14 cellular contexts compared by ENCODE assay signal in genomic region chrX:69109706-69110635, GRCh38. TPM values are rescaled to one million over a fixed set of nuclear protein-coding genes. Genes with fewer than 3 reads are reported as not detected.
A peak's percentile ranks its signal among the peaks of the same experiment; 100 is the strongest.
DNase-seq lines count a peak whose midpoint lies in the region; ATAC-seq and TF ChIP-seq lines count a peak whose summit lies in the region.
"Had no signal": no experiment of that assay in that cellular context is flagged by ENCODE, and none has a peak within 500 bp of the region (broad histone marks: within the 10 kb centered on the region; RNA-seq: fewer than 3 reads in every experiment).

No MANE protein-coding gene starts in this region.

- H3K4me1 ChIP-seq in PC-3 (ENCODE audit: insufficient read depth, low read length) (peaks cover 16% of the 10 kb centered on the region), endodermal cell (ENCODE audit: control insufficient read depth, insufficient read depth, low read length) (no peaks in the 10 kb centered on the region), osteoblast (ENCODE audit: insufficient read depth, low read length) (peaks cover 2% of the 10 kb centered on the region)

- H3K27me3 Mint-ChIP-seq in endodermal cell (ENCODE audit: insufficient read depth): peaks cover 1% of the 10 kb centered on the region
- H3K27me3 Mint-ChIP-seq: activated CD4-positive, alpha-beta T cell treated with anti-CD3 and anti-CD28 coated beads, Interleukin-2, amount 10 ng/mL, durations not matched to agents 7 days and 5 days; CD4-positive, CD25-positive, alpha-beta regulatory T cell; dendritic cell treated with granulocyte-macrophage colony-stimulating factor and Interleukin-4, amounts not matched to agents 40 ng/mL and 50 ng/mL, for 4 days had no signal

- H3K4me3 ChIP-seq in PC-3 (ENCODE audit: low read length) (no peak overlapping the region), endodermal cell (ENCODE audit: low read length) (no peak overlapping the region), osteoblast (ENCODE audit: insufficient read depth, low read length) (no peak overlapping the region)

- no peaks in the 10 kb centered on the region for H3F3A ChIP-seq in PC-3 (ENCODE audit: low read length, unreplicated experiment)

- H3K4me1 Mint-ChIP-seq in endodermal cell: peaks cover 38% of the 10 kb centered on the region
- H3K4me1 Mint-ChIP-seq: activated CD4-positive, alpha-beta T cell treated with anti-CD3 and anti-CD28 coated beads, Interleukin-2, amount 10 ng/mL, durations not matched to agents 7 days and 5 days; CD4-positive, CD25-positive, alpha-beta regulatory T cell; stimulated activated effector memory CD8-positive, alpha-beta T cell treated with anti-CD3 and anti-CD28 coated beads, Interleukin-12 subunit alpha, Interleukin-12 subunit beta, amount 100 ng/mL, for 72 hours had no signal

- TF ChIP-seq CTCF in PC-3 (conservative IDR thresholded peaks at IDR 0.05; ENCODE audit: low read depth, low read length): no peak
- TF ChIP-seq CTCF in endodermal cell (conservative IDR thresholded peaks at IDR 0.05): no peak
- no peak for TF ChIP-seq CTCF in osteoblast (IDR thresholded peaks at IDR 0.05; ENCODE audit: extremely low read depth, low read depth, low read length)

- H3K79me2 ChIP-seq in PC-3 (ENCODE audit: low read length) (no peaks in the 10 kb centered on the region), osteoblast (ENCODE audit: insufficient read depth, low read length) (no peaks in the 10 kb centered on the region)

- peak; percentile 93 for DNase-seq in EH (ENCODE audit: low read depth)
- peak; percentile 93 for DNase-seq in PC-3
- DNase-seq in endodermal cell: peak; percentile 83
- peak; percentile 66 for DNase-seq in osteoblast (ENCODE audit: insufficient read length, low spot score, missing footprints)
- no peak for DNase-seq in glomerular visceral epithelial cell (ENCODE audit: extremely low spot score)
- DNase-seq in activated naive CD4-positive, alpha-beta T cell treated with anti-CD3 and anti-CD28 coated beads, Interleukin-2, amount 50 U/mL, for 72 hours (ENCODE audit: low spot score in 2 of 2): no peak
- DNase-seq: activated CD4-positive, alpha-beta T cell treated with anti-CD3 and anti-CD28 coated beads, Interleukin-2, amount 10 ng/mL, durations not matched to agents 7 days and 5 days; activated naive CD4-positive, alpha-beta T cell treated with Interleukin-2 at 50 U/mL for 16 hours; CD4-positive, CD25-positive, alpha-beta regulatory T cell; NCI-H2107 had no signal

- POLR2A ChIA-PET in PC-3 (lab: Charles Lee; ENCODE audit: unreplicated experiment): interaction anchor here (0.5 to 1.0 kb wide), 2 partner anchors 55 to 281 kb away, joined by 4 to 5 read pairs; partner anchors contain the start of genes EFNB1 and PJA1

- ATAC-seq in PC-3 (peak; percentile 91), GM21737 (IDR thresholded peaks at IDR 0.05; ENCODE audit: unreplicated experiment) (no peak), HG03521 (IDR thresholded peaks at IDR 0.05; ENCODE audit: unreplicated experiment) (no peak)
- ATAC-seq in activated naive CD4-positive, alpha-beta T cell treated with anti-CD3 and anti-CD28 coated beads, Interleukin-2, amount 50 U/mL, for 72 hours: no peak
- ATAC-seq: stimulated activated effector memory CD8-positive, alpha-beta T cell treated with anti-CD3 and anti-CD28 coated beads, Interleukin-12 subunit alpha, Interleukin-12 subunit beta, amount 100 ng/mL, for 72 hours had no signal

- H2AFZ ChIP-seq in PC-3 (ENCODE audit: low read length): no peak overlapping the region
- no peak overlapping the region for H2AFZ ChIP-seq in osteoblast (ENCODE audit: low read length)

- 17 to 20% methylated on average over 1 to 8 of the region's 8 CpGs for WGBS in endodermal cell (ENCODE audit: insufficient coverage in 1 of 2, insufficient read length in 1 of 2), 2 experiments

- H3K27ac Mint-ChIP-seq in endodermal cell: peak overlapping the region; percentile 86
- no peak overlapping the region for H3K27ac Mint-ChIP-seq in activated naive CD4-positive, alpha-beta T cell treated with anti-CD3 and anti-CD28 coated beads, Interleukin-2, amount 50 U/mL, for 72 hours
- H3K27ac Mint-ChIP-seq: activated CD4-positive, alpha-beta T cell treated with anti-CD3 and anti-CD28 coated beads, Interleukin-2, amount 10 ng/mL, durations not matched to agents 7 days and 5 days; CD4-positive, CD25-positive, alpha-beta regulatory T cell; dendritic cell treated with granulocyte-macrophage colony-stimulating factor and Interleukin-4, amounts not matched to agents 40 ng/mL and 50 ng/mL, for 4 days; stimulated activated effector memory CD8-positive, alpha-beta T cell treated with anti-CD3 and anti-CD28 coated beads, Interleukin-12 subunit alpha, Interleukin-12 subunit beta, amount 100 ng/mL, for 72 hours had no signal

- H3K9me3 ChIP-seq in PC-3 (ENCODE audit: low read length): no peaks in the 10 kb centered on the region
- H3K9me3 ChIP-seq in endodermal cell (ENCODE audit: control insufficient read depth, low read length): no peaks in the 10 kb centered on the region
- H3K9me3 ChIP-seq in osteoblast (ENCODE audit: low read depth, low read length): no peaks in the 10 kb centered on the region

- H3K36me3 Mint-ChIP-seq in endodermal cell (ENCODE audit: low read depth): no peaks in the 10 kb centered on the region
- no peaks in the 10 kb centered on the region for H3K36me3 Mint-ChIP-seq in activated naive CD4-positive, alpha-beta T cell treated with anti-CD3 and anti-CD28 coated beads, Interleukin-2, amount 50 U/mL, for 72 hours
- H3K36me3 Mint-ChIP-seq: CD4-positive, CD25-positive, alpha-beta regulatory T cell had no signal

- H3K4me2 ChIP-seq in PC-3 (ENCODE audit: low read length) (peak overlapping the region; percentile 60), osteoblast (ENCODE audit: insufficient read depth, low read length) (no peak overlapping the region)

- H3K27ac ChIP-seq in PC-3 (ENCODE audit: low read length) (peak overlapping the region; percentile 61), endodermal cell (ENCODE audit: low read depth, low read length) (no peak overlapping the region), osteoblast (ENCODE audit: low read depth, low read length) (no peak overlapping the region)

- H3K9ac ChIP-seq in PC-3 (ENCODE audit: low read length) (no peak overlapping the region), endodermal cell (ENCODE audit: extremely low read depth, low read length, poor library complexity, severe bottlenecking) (no peak overlapping the region)

- no peaks in the 10 kb centered on the region for H3K36me3 ChIP-seq in PC-3 (ENCODE audit: low read depth, low read length)
- no peaks in the 10 kb centered on the region for H3K36me3 ChIP-seq in endodermal cell (ENCODE audit: control insufficient read depth, insufficient read depth, low read length)
- no peaks in the 10 kb centered on the region for H3K36me3 ChIP-seq in osteoblast (ENCODE audit: insufficient read depth, low read length)

- peaks cover 62% of the 10 kb centered on the region for H3K9me3 Mint-ChIP-seq in endodermal cell
- no peaks in the 10 kb centered on the region for H3K9me3 Mint-ChIP-seq in activated naive CD4-positive, alpha-beta T cell treated with anti-CD3 and anti-CD28 coated beads, Interleukin-2, amount 50 U/mL, for 72 hours
- H3K9me3 Mint-ChIP-seq: activated CD4-positive, alpha-beta T cell treated with anti-CD3 and anti-CD28 coated beads, Interleukin-2, amount 10 ng/mL, durations not matched to agents 7 days and 5 days; CD4-positive, CD25-positive, alpha-beta regulatory T cell; dendritic cell treated with granulocyte-macrophage colony-stimulating factor and Interleukin-4, amounts not matched to agents 40 ng/mL and 50 ng/mL, for 4 days; stimulated activated effector memory CD8-positive, alpha-beta T cell treated with anti-CD3 and anti-CD28 coated beads, Interleukin-12 subunit alpha, Interleukin-12 subunit beta, amount 100 ng/mL, for 72 hours had no signal

- H3K27me3 ChIP-seq in PC-3 (ENCODE audit: low read length): no peaks in the 10 kb centered on the region
- no peaks in the 10 kb centered on the region for H3K27me3 ChIP-seq in endodermal cell (ENCODE audit: control insufficient read depth, insufficient read depth, low read length, poor library complexity, severe bottlenecking)
- peaks cover 17% of the 10 kb centered on the region for H3K27me3 ChIP-seq in osteoblast (ENCODE audit: insufficient read depth, low read length)

- intact Hi-C loops in PC-3 (cut with micrococcal nuclease): no loop called here

- no peaks in the 10 kb centered on the region for H3K9me2 ChIP-seq in PC-3 (replicated peaks; ENCODE audit: low read length)

- H4K20me1 ChIP-seq in PC-3 (ENCODE audit: low read length) (no peaks in the 10 kb centered on the region), osteoblast (ENCODE audit: insufficient read depth, low read length) (no peaks in the 10 kb centered on the region)

- BruUV-seq in PC-3 (replicated peaks; lab: Mats Ljungman, UMichigan): no TSS peak

- no peak overlapping the region for H3K4me3 Mint-ChIP-seq in endodermal cell
- H3K4me3 Mint-ChIP-seq: activated CD4-positive, alpha-beta T cell treated with anti-CD3 and anti-CD28 coated beads, Interleukin-2, amount 10 ng/mL, durations not matched to agents 7 days and 5 days; CD4-positive, CD25-positive, alpha-beta regulatory T cell; dendritic cell treated with granulocyte-macrophage colony-stimulating factor and Interleukin-4, amounts not matched to agents 40 ng/mL and 50 ng/mL, for 4 days; stimulated activated effector memory CD8-positive, alpha-beta T cell treated with anti-CD3 and anti-CD28 coated beads, Interleukin-12 subunit alpha, Interleukin-12 subunit beta, amount 100 ng/mL, for 72 hours had no signal

- CTCF ChIA-PET in PC-3 (lab: Charles Lee): no interaction called here

RNA-seq across cellular contexts. Expression of gene PJA1, which starts 55.3 kb away (rescaled TPM):
- 32.0 and 37.6 TPM in 2 replicates for total RNA-seq in PC-3 (2014; rRNA removed)
- 10 to 100 TPM; 32.0 to 32.6 TPM for total RNA-seq in endodermal cell
- polyA plus RNA-seq in endodermal cell (2013, experiment 1 of 2): 56.6 TPM
- polyA plus RNA-seq in endodermal cell (2013, experiment 2 of 2): 53.0 TPM
- total RNA-seq in osteoblast: 19.4 and 21.0 TPM in 2 replicates
- 10 to 100 TPM in 1 of 2 donors, 1 to 10 TPM in 1; 9.0 to 18.1 TPM for total RNA-seq in activated naive CD4-positive, alpha-beta T cell treated with anti-CD3 and anti-CD28 coated beads, Interleukin-2, amount 50 U/mL, for 72 hours

Comparison
In these comparisons a context has a peak if more than half of its experiments do, and no peak if none do; other contexts are left out.
1. DNase-seq: peak in EH (single experiment), PC-3 (single experiment), endodermal cell (single experiment) and osteoblast (single experiment); none in glomerular visceral epithelial cell (single experiment) and activated naive CD4-positive, alpha-beta T cell treated with anti-CD3 and anti-CD28 coated beads, Interleukin-2, amount 50 U/mL, for 72 hours (0 of 2).